21 cellular contexts compared by ENCODE assay signal in the genomic region with DNA sequence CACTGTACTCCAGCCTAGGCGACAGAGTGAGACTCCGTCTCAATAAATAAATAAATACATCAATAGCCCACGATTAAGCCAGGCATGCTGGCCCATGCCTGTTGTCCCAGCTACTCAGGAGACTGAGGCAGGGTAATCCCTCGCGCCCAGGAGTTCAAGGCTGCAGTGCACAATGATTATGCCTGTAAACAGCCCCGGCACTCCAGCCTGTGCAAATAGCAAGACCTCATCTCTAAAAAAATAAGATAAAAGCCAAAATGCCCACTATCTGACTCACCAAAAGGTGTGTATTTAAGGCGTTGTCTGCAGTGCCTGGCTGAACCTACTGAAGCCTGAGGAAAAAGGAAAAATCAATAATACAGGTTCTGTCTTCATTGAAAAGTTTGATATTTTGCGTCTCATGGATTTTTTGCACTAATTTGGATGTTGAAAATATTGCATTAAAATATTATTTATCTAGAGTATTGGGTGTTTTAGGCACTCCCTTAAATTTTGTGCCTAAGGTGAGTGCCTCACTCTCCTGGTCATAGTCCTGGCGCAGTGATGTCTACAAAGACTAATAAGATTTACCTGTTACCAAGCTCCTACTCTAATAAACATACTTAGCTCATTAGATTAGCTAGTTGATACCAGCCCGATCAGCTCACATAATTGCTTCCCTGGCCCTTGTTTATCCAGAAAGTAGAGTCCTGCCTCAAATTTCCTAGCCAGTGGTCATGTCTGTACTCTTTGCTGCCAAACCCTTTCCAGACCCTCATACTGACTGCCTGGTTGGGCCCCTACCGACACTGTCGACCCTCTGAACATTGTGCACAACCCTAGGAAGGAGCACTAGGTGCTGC. TPM values are rescaled to one million over a fixed set of nuclear protein-coding genes. Genes with fewer than 3 reads are reported as not detected.
DNase-seq lines count a peak whose midpoint lies in the region; ATAC-seq, FAIRE-seq and TF ChIP-seq lines count a peak whose summit lies in the region.
"Had no signal": no experiment of that assay in that cellular context is flagged by ENCODE, and none has a peak within 500 bp of the region (broad histone marks: within the 10 kb centered on the region; RNA-seq: fewer than 3 reads in every experiment).

No MANE protein-coding gene starts in this region.

- H3K27me3 Mint-ChIP-seq in astrocyte (ENCODE audit: low read depth, unreplicated experiment) (peaks cover 4% of the 10 kb centered on the region), progenitor cell of endocrine pancreas (no peaks in the 10 kb centered on the region)
- H3K27me3 Mint-ChIP-seq: activated CD4-positive, alpha-beta T cell treated with anti-CD3 and anti-CD28 coated beads for 36 hours; effector memory CD8-positive, alpha-beta T cell had no signal

- no peaks in the 10 kb centered on the region for H3K36me3 Mint-ChIP-seq in astrocyte (ENCODE audit: low read depth, unreplicated experiment)
- H3K36me3 Mint-ChIP-seq in progenitor cell of endocrine pancreas (ENCODE audit: insufficient read depth) = no peaks in the 10 kb centered on the region
- H3K36me3 Mint-ChIP-seq: activated CD8-positive, alpha-beta memory T cell treated with anti-CD3 and anti-CD28 coated beads, Interleukin-2, amount 10 ng/mL, durations not matched to agents 7 days and 5 days had no signal

- H3K4me3 ChIP-seq in astrocyte (ENCODE audit: insufficient read depth, low read depth, low read length) (no peak overlapping the region), kidney (ENCODE audit: low read length in 2 of 2) (no peak overlapping the region)

- H3K27ac Mint-ChIP-seq in astrocyte (ENCODE audit: unreplicated experiment) = no peak overlapping the region
- peak overlapping the region; percentile 84 for H3K27ac Mint-ChIP-seq in progenitor cell of endocrine pancreas
- H3K27ac Mint-ChIP-seq: activated CD4-positive, alpha-beta T cell treated with anti-CD3 and anti-CD28 coated beads for 36 hours; activated CD8-positive, alpha-beta memory T cell treated with anti-CD3 and anti-CD28 coated beads, Interleukin-2, amount 10 ng/mL, durations not matched to agents 7 days and 5 days; effector memory CD8-positive, alpha-beta T cell had no signal

- H3K4me2 ChIP-seq in astrocyte (ENCODE audit: low read length) = no peak overlapping the region
- H3K4me2 ChIP-seq: KMS-11 had no signal

- no peak overlapping the region for H3K27ac ChIP-seq in astrocyte (ENCODE audit: low read depth, low read length)
- H3K27ac ChIP-seq in kidney (ENCODE audit: low read depth in 2 of 2, low read length in 2 of 2) = peak overlapping the region; percentile 26 to 32
- H3K27ac ChIP-seq: KMS-11 had no signal

- H3K9me3 ChIP-seq in astrocyte (ENCODE audit: insufficient read depth, low read depth, low read length) (no peaks in the 10 kb centered on the region), kidney (ENCODE audit: control insufficient read depth in 1 of 2, low read length in 2 of 2) (no peaks in the 10 kb centered on the region)

- H3K79me2 ChIP-seq in astrocyte (ENCODE audit: insufficient read depth, low read length) = no peaks in the 10 kb centered on the region

- H3K27me3 ChIP-seq in astrocyte (ENCODE audit: insufficient read depth, low read length) = no peaks in the 10 kb centered on the region

- H3K9me3 Mint-ChIP-seq in astrocyte (ENCODE audit: unreplicated experiment) = no peaks in the 10 kb centered on the region
- H3K9me3 Mint-ChIP-seq in progenitor cell of endocrine pancreas (ENCODE audit: low read depth) = no peaks in the 10 kb centered on the region
- H3K9me3 Mint-ChIP-seq: effector memory CD8-positive, alpha-beta T cell had no signal

- H2AFZ ChIP-seq in astrocyte (ENCODE audit: low read depth, low read length) = no peak overlapping the region

- ATAC-seq in HG03097 (IDR thresholded peaks at IDR 0.05; ENCODE audit: low FRiP score, unreplicated experiment) (no peak), HG03460 (IDR thresholded peaks at IDR 0.05; ENCODE audit: unreplicated experiment) (no peak), GM21526 (IDR thresholded peaks at IDR 0.05; ENCODE audit: low FRiP score, unreplicated experiment) (no peak)
- ATAC-seq: activated CD4-positive, alpha-beta T cell treated with anti-CD3 and anti-CD28 coated beads for 36 hours; activated CD8-positive, alpha-beta memory T cell treated with anti-CD3 and anti-CD28 coated beads, Interleukin-2, amount 10 ng/mL, durations not matched to agents 7 days and 5 days; effector memory CD8-positive, alpha-beta T cell had no signal

- H3K4me1 Mint-ChIP-seq in astrocyte (ENCODE audit: low read depth, unreplicated experiment) (peaks cover 15% of the 10 kb centered on the region), progenitor cell of endocrine pancreas (ENCODE audit: low read depth) (peaks cover 38% of the 10 kb centered on the region)

- H3K9ac ChIP-seq in astrocyte (ENCODE audit: low read length) (no peak overlapping the region), kidney (ENCODE audit: low read length in 2 of 2) (peak overlapping the region in 1 of 2 donors; percentile 30)
- H3K9ac ChIP-seq: KMS-11 had no signal

- H3K4me1 ChIP-seq in astrocyte (ENCODE audit: insufficient read depth, low read length) (peaks cover 14% of the 10 kb centered on the region), kidney (ENCODE audit: control insufficient read depth in 1 of 2, insufficient read depth in 1 of 2, low read depth in 1 of 2, low read length in 2 of 2) (peaks cover 7 to 21% of the 10 kb centered on the region in 2 donors)

- FAIRE-seq in astrocyte (lab: Jason Lieb, UNC) (no peak), kidney (lab: Jason Lieb, UNC) (no peak)

- intact Hi-C loops in kidney (cut with DNase I) = no loop called here

- DNase-seq in HPDE6-E6E7 (ENCODE audit: extremely low spot score) (peak; percentile 44), astrocyte (ENCODE audit: low read depth) (no peak), kidney (no peak), progenitor cell of endocrine pancreas (ENCODE audit: low spot score, unreplicated experiment) (no peak), MV-4-11 (lab: John Stamatoyannopoulos, UW) (no peak)
- DNase-seq: activated CD4-positive, alpha-beta T cell treated with anti-CD3 and anti-CD28 coated beads for 36 hours; activated CD8-positive, alpha-beta memory T cell treated with anti-CD3 and anti-CD28 coated beads, Interleukin-2, amount 10 ng/mL, durations not matched to agents 7 days and 5 days; activated effector memory CD4-positive, alpha-beta T cell treated with anti-CD3 and anti-CD28 coated beads, Interleukin-2, amount 50 U/mL, for 16 hours; AML-193; amygdala; COR-L47; effector memory CD8-positive, alpha-beta T cell; left cardiac atrium; NCI-H1105; OCI-M1; stimulated activated CD4-positive, alpha-beta T cell treated with anti-CD3 and anti-CD28 coated beads, Interleukin-2, amount 100 ng/mL, for 48 hours; T1000 had no signal

- TF ChIP-seq CTCF in astrocyte (IDR thresholded peaks at IDR 0.05; ENCODE audit: insufficient read depth, low read depth, low read length) (no peak), kidney (IDR thresholded peaks at IDR 0.05; ENCODE audit: borderline replicate concordance, extremely low read depth, insufficient read depth) (no peak), progenitor cell of endocrine pancreas (IDR thresholded peaks at IDR 0.05; ENCODE audit: unreplicated experiment) (no peak)

- no peaks in the 10 kb centered on the region for H4K20me1 ChIP-seq in astrocyte (ENCODE audit: insufficient read depth, low read length)

- peak overlapping the region; percentile 37 for H3K4me3 Mint-ChIP-seq in astrocyte (ENCODE audit: unreplicated experiment)
- H3K4me3 Mint-ChIP-seq in progenitor cell of endocrine pancreas (ENCODE audit: low read depth) = no peak overlapping the region
- H3K4me3 Mint-ChIP-seq: activated CD4-positive, alpha-beta T cell treated with anti-CD3 and anti-CD28 coated beads for 36 hours; activated CD8-positive, alpha-beta memory T cell treated with anti-CD3 and anti-CD28 coated beads, Interleukin-2, amount 10 ng/mL, durations not matched to agents 7 days and 5 days; effector memory CD8-positive, alpha-beta T cell had no signal

- H3K36me3 ChIP-seq in astrocyte (ENCODE audit: insufficient read depth, low read length) (no peaks in the 10 kb centered on the region), kidney (ENCODE audit: control insufficient read depth in 1 of 2, insufficient read depth in 2 of 2, low read length in 2 of 2) (no peaks in the 10 kb centered on the region)

RNA-seq across cellular contexts. Expression of a gene that starts 24.7 kb away (rescaled TPM):
- total RNA-seq in astrocyte = 59.1 and 71.6 TPM in 2 replicates
- 141 TPM for total RNA-seq in kidney
- polyA plus RNA-seq in kidney (ENCODE audit: insufficient read depth, low read depth, low replicate concordance) = 52.5 TPM
- total RNA-seq in progenitor cell of endocrine pancreas = 41.0 and 43.9 TPM in 2 replicates

RNA-seq across cellular contexts. Expression of a gene that starts 55.5 kb away (rescaled TPM):
- 0.07 TPM in 1 of 2 replicates, not detected in the other for total RNA-seq in astrocyte
- total RNA-seq in kidney = 0.09 TPM
- not detected for polyA plus RNA-seq in kidney (ENCODE audit: insufficient read depth, low read depth, low replicate concordance)
- not detected in 2 replicates for total RNA-seq in progenitor cell of endocrine pancreas
- total RNA-seq: activated CD4-positive, alpha-beta T cell treated with anti-CD3 and anti-CD28 coated beads for 36 hours; activated CD8-positive, alpha-beta memory T cell treated with anti-CD3 and anti-CD28 coated beads, Interleukin-2, amount 10 ng/mL, durations not matched to agents 7 days and 5 days had no signal
